Comparison of ENCODE assay signal across 1 cellular context in the genomic region with DNA sequence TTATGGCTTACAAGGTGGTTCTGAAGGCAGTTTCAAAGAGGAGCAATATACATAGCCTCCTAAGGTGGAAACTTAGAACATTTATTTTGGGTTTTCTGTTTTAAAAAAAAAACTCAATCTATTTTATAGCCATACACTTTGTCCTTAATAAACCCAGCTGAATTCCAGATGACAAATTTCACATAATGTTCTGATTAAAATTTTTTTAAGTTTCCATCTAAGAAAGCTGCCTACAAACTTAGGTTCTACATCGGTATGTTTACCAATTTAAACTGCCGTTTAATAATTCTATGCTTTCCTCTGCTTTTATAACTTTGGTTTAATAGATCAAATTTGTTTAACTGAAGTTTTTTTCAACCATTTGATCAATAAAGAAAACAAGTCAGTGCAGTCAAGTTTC.
TF ChIP-seq lines count a peak whose summit lies in the region.

No MANE protein-coding gene starts in this region.

TF ChIP-seq in A549, 52 proteins besides CTCF, POLR2A, EP300 and RAD21 (continued from another document):
- no peak for TF ChIP-seq NR3C1 (IDR thresholded peaks at IDR 0.05)
- TF ChIP-seq ESRRA (IDR thresholded peaks at IDR 0.05; ENCODE audit: borderline replicate concordance, low read length): no peak
- TF ChIP-seq, protein P1, sequence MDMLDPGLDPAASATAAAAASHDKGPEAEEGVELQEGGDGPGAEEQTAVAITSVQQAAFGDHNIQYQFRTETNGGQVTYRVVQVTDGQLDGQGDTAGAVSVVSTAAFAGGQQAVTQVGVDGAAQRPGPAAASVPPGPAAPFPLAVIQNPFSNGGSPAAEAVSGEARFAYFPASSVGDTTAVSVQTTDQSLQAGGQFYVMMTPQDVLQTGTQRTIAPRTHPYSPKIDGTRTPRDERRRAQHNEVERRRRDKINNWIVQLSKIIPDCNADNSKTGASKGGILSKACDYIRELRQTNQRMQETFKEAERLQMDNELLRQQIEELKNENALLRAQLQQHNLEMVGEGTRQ (IDR thresholded peaks at IDR 0.05): no peak
- no peak for TF ChIP-seq ZFP36 (IDR thresholded peaks at IDR 0.05; ENCODE audit: borderline replicate concordance, partially characterized antibody)
